ENCODE assay signal across 8 cellular contexts in the genomic region with DNA sequence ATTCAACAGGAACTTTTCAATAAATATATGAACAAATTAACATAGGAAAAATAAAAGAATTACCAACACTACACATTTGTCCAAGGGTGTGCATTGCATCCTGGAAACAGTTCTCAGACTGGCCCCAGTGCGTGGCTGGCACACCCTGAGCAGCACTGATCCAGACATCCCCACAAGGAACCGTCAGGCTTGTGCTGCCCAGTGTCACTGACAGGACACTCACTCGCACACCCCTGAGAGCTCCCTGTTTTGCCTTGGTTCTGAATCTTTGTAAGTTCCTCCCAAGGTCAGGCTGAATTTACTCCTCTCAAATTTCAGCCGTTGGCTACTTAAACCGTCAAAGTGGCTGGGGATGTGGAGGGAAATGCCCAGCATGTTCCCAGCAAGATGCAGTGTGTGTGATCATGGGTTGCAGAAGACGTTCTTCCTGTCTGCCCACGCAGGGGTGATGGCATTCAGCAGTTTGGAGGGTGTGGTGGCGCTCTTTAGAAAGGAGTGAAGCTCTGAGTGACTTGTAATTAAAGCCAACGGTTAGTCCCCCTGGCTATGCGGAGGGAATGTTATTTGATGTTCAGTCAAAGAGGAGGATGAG. TPM values are rescaled to one million over a fixed set of nuclear protein-coding genes. Genes with fewer than 3 reads are reported as not detected.
DNase-seq lines count a peak whose midpoint lies in the region; ATAC-seq and TF ChIP-seq lines count a peak whose summit lies in the region.

No MANE protein-coding gene starts in this region.

- TF ChIP-seq CTCF in OCI-LY7 (conservative IDR thresholded peaks at IDR 0.05; ENCODE audit: low read length), result peak; percentile 40; the same call in 1 of the 2 replicates
- TF ChIP-seq CTCF in foreskin fibroblast (IDR thresholded peaks at IDR 0.05; ENCODE audit: low read depth, low read length), result no peak
- TF ChIP-seq CTCF in sigmoid colon (IDR thresholded peaks at IDR 0.05), result no peak

- POLR2A ChIA-PET in OCI-LY7 (lab: Charles Lee), result interaction anchor here (1.0 kb wide), 2 partner anchors 14 to 161 kb away, joined by 3 to 11 read pairs; no protein-coding TSS in a partner anchor

- H3K4me3 ChIP-seq in OCI-LY7 (ENCODE audit: low read depth, low read length, poor library complexity, severe bottlenecking) (peak overlapping the region; percentile 66), foreskin fibroblast (ENCODE audit: low read depth in 1 of 2, low read length in 2 of 2) (peak overlapping the region; percentile 69 to 84), sigmoid colon (peak overlapping the region; percentile 47 to 62 (median 54))

- H3K27ac Mint-ChIP-seq in activated T-helper 1 cell treated with anti-CD3 and anti-CD28 coated beads, Interleukin-12 subunit alpha, Interleukin-12 subunit beta, Interleukin-2, Interleukin-4 antibody, amounts not matched to agents 30 ng/mL and 10 ng/mL and 1 ng/mL, durations not matched to agents 14 hours and 24 hours and 36 hours, result peak overlapping the region; percentile 98

- peak overlapping the region; percentile 81; the same call in 1 of the 2 replicates for H2AFZ ChIP-seq in OCI-LY7 (ENCODE audit: low read length)

- H3K27me3 Mint-ChIP-seq in activated T-helper 1 cell treated with anti-CD3 and anti-CD28 coated beads, Interleukin-12 subunit alpha, Interleukin-12 subunit beta, Interleukin-2, Interleukin-4 antibody, amounts not matched to agents 30 ng/mL and 10 ng/mL and 1 ng/mL, durations not matched to agents 14 hours and 24 hours and 36 hours (ENCODE audit: insufficient read depth), result no peaks in the 10 kb centered on the region

- H3K9me2 ChIP-seq in OCI-LY7 (ENCODE audit: insufficient read depth, low read length), result no peaks in the 10 kb centered on the region

- H3K9me3 Mint-ChIP-seq in activated T-helper 1 cell treated with anti-CD3 and anti-CD28 coated beads, Interleukin-12 subunit alpha, Interleukin-12 subunit beta, Interleukin-2, Interleukin-4 antibody, amounts not matched to agents 30 ng/mL and 10 ng/mL and 1 ng/mL, durations not matched to agents 14 hours and 24 hours and 36 hours, result no peaks in the 10 kb centered on the region

- no peak for TF ChIP-seq POLR2A in sigmoid colon (IDR thresholded peaks at IDR 0.05)

- TF ChIP-seq EP300 in sigmoid colon (IDR thresholded peaks at IDR 0.05), result peak in 2 of 4 donors; percentile 48 to 79

- H4K20me1 ChIP-seq in OCI-LY7 (ENCODE audit: insufficient read depth, low read length), result no peaks in the 10 kb centered on the region

- no peaks in the 10 kb centered on the region for H3K9me3 ChIP-seq in OCI-LY7 (ENCODE audit: low read length)
- H3K9me3 ChIP-seq in sigmoid colon, result no peaks in the 10 kb centered on the region

- 8 to 23% methylated on average over 10 of the region's 10 CpGs for WGBS in sigmoid colon, 2 donors

- H3K4me2 ChIP-seq in OCI-LY7 (ENCODE audit: low read length), result peak overlapping the region; percentile 78

- H3K36me3 ChIP-seq in OCI-LY7 (ENCODE audit: insufficient read depth, low read length), result no peaks in the 10 kb centered on the region
- H3K36me3 ChIP-seq in sigmoid colon, result no peaks in the 10 kb centered on the region

- H3K4me1 Mint-ChIP-seq in activated T-helper 1 cell treated with anti-CD3 and anti-CD28 coated beads, Interleukin-12 subunit alpha, Interleukin-12 subunit beta, Interleukin-2, Interleukin-4 antibody, amounts not matched to agents 30 ng/mL and 10 ng/mL and 1 ng/mL, durations not matched to agents 14 hours and 24 hours and 36 hours (ENCODE audit: low read depth), result peaks cover 73% of the 10 kb centered on the region

- H3K79me2 ChIP-seq in OCI-LY7 (ENCODE audit: insufficient read depth, low read depth, low read length), result no peaks in the 10 kb centered on the region

- no TSS peak for BruUV-seq in OCI-LY7 (replicated peaks; lab: Mats Ljungman, UMichigan)

- peak overlapping the region; percentile 5 for H3K27ac ChIP-seq in OCI-LY7 (ENCODE audit: low read depth, low read length, poor library complexity, severe bottlenecking)
- peak overlapping the region; percentile 86 to 93 (median 89) for H3K27ac ChIP-seq in sigmoid colon

- intact Hi-C loops in OCI-LY7 (cut with micrococcal nuclease; ENCODE audit: unreplicated experiment) (no loop called here), sigmoid colon (cut with DNase I) (no loop called here)
- intact Hi-C loops in activated T-helper 1 cell treated with anti-CD3 and anti-CD28 coated beads, Interleukin-12 subunit alpha, Interleukin-12 subunit beta, Interleukin-2, Interleukin-4 antibody, amounts not matched to agents 30 ng/mL and 10 ng/mL and 1 ng/mL, durations not matched to agents 14 hours and 24 hours and 36 hours (cut with micrococcal nuclease), result loop anchor here (5.0 to 10.0 kb wide), 3 partner anchors 435 to 1002 kb away; no protein-coding TSS in a partner anchor

- DNase-seq in OCI-LY7 (ENCODE audit: low spot score), result peak; percentile 32
- peak; percentile 60 for DNase-seq in activated T-helper 1 cell treated with anti-CD3 and anti-CD28 coated beads, Interleukin-12 subunit alpha, Interleukin-12 subunit beta, Interleukin-2, Interleukin-4 antibody, amounts not matched to agents 30 ng/mL and 10 ng/mL and 1 ng/mL, durations not matched to agents 14 hours and 24 hours and 36 hours (ENCODE audit: low spot score)
- peak; percentile 95 to 96 for DNase-seq in foreskin fibroblast
- DNase-seq in sigmoid colon, result peak; percentile 83
- DNase-seq in NCI-H2029 treated with DMSO at 0.1 percent for 48 hours (lab: John Stamatoyannopoulos, UW), result no peak
- no peak for DNase-seq in NCI-H128 (lab: John Stamatoyannopoulos, UW; ENCODE audit: unreplicated experiment)
- no peak for DNase-seq in cerebellar cortex (ENCODE audit: low spot score)

- H3K27me3 ChIP-seq in sigmoid colon, result no peaks in the 10 kb centered on the region

- H3K4me1 ChIP-seq in OCI-LY7 (ENCODE audit: insufficient read depth, low read length, poor library complexity, severe bottlenecking), result peaks cover 52% of the 10 kb centered on the region
- peaks cover 0 to 44% (median 44%) of the 10 kb centered on the region in 4 donors for H3K4me1 ChIP-seq in sigmoid colon

- peak overlapping the region; percentile 97 for H3K4me3 Mint-ChIP-seq in activated T-helper 1 cell treated with anti-CD3 and anti-CD28 coated beads, Interleukin-12 subunit alpha, Interleukin-12 subunit beta, Interleukin-2, Interleukin-4 antibody, amounts not matched to agents 30 ng/mL and 10 ng/mL and 1 ng/mL, durations not matched to agents 14 hours and 24 hours and 36 hours

- CTCF ChIA-PET in OCI-LY7 (lab: Charles Lee; ENCODE audit: unreplicated experiment), result interaction anchor here (0.9 kb wide), 1 partner anchor 92 kb away, joined by 3 read pairs; no protein-coding TSS in a partner anchor

- ATAC-seq in GM18907 (IDR thresholded peaks at IDR 0.05; ENCODE audit: unreplicated experiment), result peak; percentile 25

- peaks cover 3% of the 10 kb centered on the region for H3K36me3 Mint-ChIP-seq in activated T-helper 1 cell treated with anti-CD3 and anti-CD28 coated beads, Interleukin-12 subunit alpha, Interleukin-12 subunit beta, Interleukin-2, Interleukin-4 antibody, amounts not matched to agents 30 ng/mL and 10 ng/mL and 1 ng/mL, durations not matched to agents 14 hours and 24 hours and 36 hours (ENCODE audit: low read depth)

RNA-seq across cellular contexts. Expression of gene MT2A, which starts 1.7 kb away (rescaled TPM):
- 27.2 and 40.0 TPM in 2 replicates for total RNA-seq in OCI-LY7 (2014; rRNA removed; shearing (Covaris generic))
- total RNA-seq in OCI-LY7 (2022) (5.7 and 9.3 TPM in 2 replicates), sigmoid colon (100 to 1,000 TPM in 2 of 4 donors, 10 to 100 TPM in 2; 37.5 to 161 (median 96.0) TPM)
- total RNA-seq in activated T-helper 1 cell treated with anti-CD3 and anti-CD28 coated beads, Interleukin-12 subunit alpha, Interleukin-12 subunit beta, Interleukin-2, Interleukin-4 antibody, amounts not matched to agents 30 ng/mL and 10 ng/mL and 1 ng/mL, durations not matched to agents 14 hours and 24 hours and 36 hours, result 348 and 365 TPM in 2 replicates
- 100 to 1,000 TPM; 320 to 968 (median 400) TPM for polyA plus RNA-seq in sigmoid colon

RNA-seq across cellular contexts. Expression of gene MT1E, which starts 15.5 kb away (rescaled TPM):
- not detected in 2 replicates for total RNA-seq in OCI-LY7 (2014; rRNA removed; shearing (Covaris generic))
- total RNA-seq in OCI-LY7 (2022) (not detected in 2 replicates), sigmoid colon (100 to 1,000 TPM in 2 of 4 donors, 10 to 100 TPM in 2; 96.9 to 295 (median 136) TPM)
- 135 TPM in 2 replicates for total RNA-seq in activated T-helper 1 cell treated with anti-CD3 and anti-CD28 coated beads, Interleukin-12 subunit alpha, Interleukin-12 subunit beta, Interleukin-2, Interleukin-4 antibody, amounts not matched to agents 30 ng/mL and 10 ng/mL and 1 ng/mL, durations not matched to agents 14 hours and 24 hours and 36 hours
- 100 to 1,000 TPM in 2 of 3 donors, 10 to 100 TPM in 1; 82.0 to 813 (median 358) TPM for polyA plus RNA-seq in sigmoid colon

RNA-seq across cellular contexts. Expression of gene MT3, which starts 20.8 kb away (rescaled TPM):
- total RNA-seq in OCI-LY7 (2014; rRNA removed; shearing (Covaris generic)), result not detected in 2 replicates
- total RNA-seq in OCI-LY7 (2022) (not detected in 2 replicates), sigmoid colon (1 to 10 TPM in 2 of 4 donors, not detected in 2; 4.3 to 9.6 TPM)
- total RNA-seq in activated T-helper 1 cell treated with anti-CD3 and anti-CD28 coated beads, Interleukin-12 subunit alpha, Interleukin-12 subunit beta, Interleukin-2, Interleukin-4 antibody, amounts not matched to agents 30 ng/mL and 10 ng/mL and 1 ng/mL, durations not matched to agents 14 hours and 24 hours and 36 hours, result 1.9 and 2.7 TPM in 2 replicates
- 1 to 10 TPM; 3.5 to 6.0 (median 4.0) TPM for polyA plus RNA-seq in sigmoid colon

RNA-seq across cellular contexts. Expression of gene MT1M, which starts 22.3 kb away (rescaled TPM):
- not detected in 2 replicates for total RNA-seq in OCI-LY7 (2014; rRNA removed; shearing (Covaris generic))
- total RNA-seq in OCI-LY7 (2022) (not detected in 2 replicates), sigmoid colon (10 to 100 TPM in 2 of 4 donors, 1 to 10 TPM in 2; 3.9 to 40.7 (median 11.0) TPM)
- total RNA-seq in activated T-helper 1 cell treated with anti-CD3 and anti-CD28 coated beads, Interleukin-12 subunit alpha, Interleukin-12 subunit beta, Interleukin-2, Interleukin-4 antibody, amounts not matched to agents 30 ng/mL and 10 ng/mL and 1 ng/mL, durations not matched to agents 14 hours and 24 hours and 36 hours, result not detected in 2 replicates
- 100 to 1,000 TPM in 1 of 3 donors, 10 to 100 TPM in 2; 12.5 to 106 (median 43.7) TPM for polyA plus RNA-seq in sigmoid colon

RNA-seq across cellular contexts. Expression of gene MT1A, which starts 28.4 kb away (rescaled TPM):
- total RNA-seq in OCI-LY7 (2014; rRNA removed; shearing (Covaris generic)), result not detected in 2 replicates
- total RNA-seq in OCI-LY7 (2022), result not detected in 2 replicates
- total RNA-seq in activated T-helper 1 cell treated with anti-CD3 and anti-CD28 coated beads, Interleukin-12 subunit alpha, Interleukin-12 subunit beta, Interleukin-2, Interleukin-4 antibody, amounts not matched to agents 30 ng/mL and 10 ng/mL and 1 ng/mL, durations not matched to agents 14 hours and 24 hours and 36 hours, result 0.60 and 4.1 TPM in 2 replicates
- total RNA-seq in sigmoid colon, result 10 to 100 TPM in 2 of 4 donors, not detected in 2; 30.3 to 34.1 TPM
- polyA plus RNA-seq in sigmoid colon, result 10 to 100 TPM; 13.9 to 63.4 (median 29.4) TPM

Comparison
In these comparisons a context has a peak if more than half of its experiments do, and no peak if none do; other contexts are left out.
1. DNase-seq: peak in OCI-LY7 (single experiment), activated T-helper 1 cell treated with anti-CD3 and anti-CD28 coated beads, Interleukin-12 subunit alpha, Interleukin-12 subunit beta, Interleukin-2, Interleukin-4 antibody, amounts not matched to agents 30 ng/mL and 10 ng/mL and 1 ng/mL, durations not matched to agents 14 hours and 24 hours and 36 hours (single experiment), foreskin fibroblast (2 of 2) and sigmoid colon (single experiment); none in NCI-H2029 treated with DMSO at 0.1 percent for 48 hours (single experiment), NCI-H128 (single experiment) and cerebellar cortex (single experiment).
2. RNA of gene MT1E, which starts 15.5 kb away (total RNA-seq): 96.9 to 295 TPM in sigmoid colon and 135 TPM in activated T-helper 1 cell treated with anti-CD3 and anti-CD28 coated beads, Interleukin-12 subunit alpha, Interleukin-12 subunit beta, Interleukin-2, Interleukin-4 antibody, amounts not matched to agents 30 ng/mL and 10 ng/mL and 1 ng/mL, durations not matched to agents 14 hours and 24 hours and 36 hours; not detected in OCI-LY7; every median in the first group is over 10 times any median in the second.
3. Peak in every context shown above with its lines, with median percentiles within 50 percentile points of each other: H3K4me3 ChIP-seq.